Comparison of ENCODE assay signal across 9 cellular contexts in genomic region chr6:5205877-5206840, GRCh38. TPM values are rescaled to one million over a fixed set of nuclear protein-coding genes. Genes with fewer than 3 reads are reported as not detected.
DNase-seq lines count a peak whose midpoint lies in the region; ATAC-seq and TF ChIP-seq lines count a peak whose summit lies in the region.
"Had no signal": no experiment of that assay in that cellular context is flagged by ENCODE, and none has a peak within 500 bp of the region (broad histone marks: within the 10 kb centered on the region; RNA-seq: fewer than 3 reads in every experiment).

No MANE protein-coding gene starts in this region.

- WGBS in esophagus squamous epithelium, 2 donors: 46 to 86% methylated on average over 3 to 6 of the region's 6 CpGs

- POLR2A ChIA-PET in activated CD4-positive, alpha-beta T cell treated with anti-CD3 and anti-CD28 coated beads, Interleukin-2, amount 10 ng/mL, durations not matched to agents 7 days and 5 days (lab: Charles Lee): interaction anchor here (0.5 kb wide), 1 partner anchor 184 kb away, joined by 3 read pairs; no protein-coding TSS in a partner anchor

- no peaks in the 10 kb centered on the region for H3K27me3 ChIP-seq in esophagus squamous epithelium

- H3K36me3 Mint-ChIP-seq in activated CD8-positive, alpha-beta memory T cell treated with anti-CD3 and anti-CD28 coated beads, Interleukin-2, amount 10 ng/mL, durations not matched to agents 7 days and 5 days: no peaks in the 10 kb centered on the region
- H3K36me3 Mint-ChIP-seq in activated CD4-positive, alpha-beta T cell treated with anti-CD3 and anti-CD28 coated beads, Interleukin-2, amount 10 ng/mL, durations not matched to agents 7 days and 5 days (ENCODE audit: low read depth): no peaks in the 10 kb centered on the region

- peak overlapping the region; percentile 46 to 72 (median 65) for H3K27ac ChIP-seq in esophagus squamous epithelium

- no peaks in the 10 kb centered on the region for H3K4me1 Mint-ChIP-seq in activated CD8-positive, alpha-beta memory T cell treated with anti-CD3 and anti-CD28 coated beads, Interleukin-2, amount 10 ng/mL, durations not matched to agents 7 days and 5 days
- H3K4me1 Mint-ChIP-seq in activated CD4-positive, alpha-beta T cell treated with anti-CD3 and anti-CD28 coated beads, Interleukin-2, amount 10 ng/mL, durations not matched to agents 7 days and 5 days: no peaks in the 10 kb centered on the region
- H3K4me1 Mint-ChIP-seq: activated naive CD8-positive, alpha-beta T cell treated with anti-CD3 and anti-CD28 coated beads, Interleukin-2, amount 10 ng/mL, durations not matched to agents 7 days and 5 days had no signal

- H3K36me3 ChIP-seq in esophagus squamous epithelium: no peaks in the 10 kb centered on the region

- no peak overlapping the region for H3K27ac Mint-ChIP-seq in activated CD8-positive, alpha-beta memory T cell treated with anti-CD3 and anti-CD28 coated beads, Interleukin-2, amount 10 ng/mL, durations not matched to agents 7 days and 5 days
- H3K27ac Mint-ChIP-seq in activated CD4-positive, alpha-beta T cell treated with anti-CD3 and anti-CD28 coated beads, Interleukin-2, amount 10 ng/mL, durations not matched to agents 7 days and 5 days: no peak overlapping the region
- H3K27ac Mint-ChIP-seq: activated naive CD8-positive, alpha-beta T cell treated with anti-CD3 and anti-CD28 coated beads, Interleukin-2, amount 10 ng/mL, durations not matched to agents 7 days and 5 days had no signal

- H3K4me1 ChIP-seq in esophagus squamous epithelium: peaks cover 11 to 60% (median 27%) of the 10 kb centered on the region in 3 donors

- ATAC-seq in activated CD8-positive, alpha-beta memory T cell treated with anti-CD3 and anti-CD28 coated beads, Interleukin-2, amount 10 ng/mL, durations not matched to agents 7 days and 5 days: no peak
- no peak for ATAC-seq in HG03469 (IDR thresholded peaks at IDR 0.05; ENCODE audit: unreplicated experiment)

- intact Hi-C loops in esophagus squamous epithelium (cut with DNase I): loop anchor here (2.0 kb wide), 1 partner anchor 27 kb away; no protein-coding TSS in a partner anchor

- TF ChIP-seq CTCF in esophagus squamous epithelium (IDR thresholded peaks at IDR 0.05): no peak

- H3K9me3 ChIP-seq in esophagus squamous epithelium: no peaks in the 10 kb centered on the region

- in situ Hi-C loops in G401 (cut with HindIII; ENCODE audit: low sequenced_read_pairs): no loop called here

- no peak overlapping the region for H3K4me3 ChIP-seq in esophagus squamous epithelium

- no peak overlapping the region for H3K4me3 Mint-ChIP-seq in activated CD8-positive, alpha-beta memory T cell treated with anti-CD3 and anti-CD28 coated beads, Interleukin-2, amount 10 ng/mL, durations not matched to agents 7 days and 5 days
- H3K4me3 Mint-ChIP-seq in activated CD4-positive, alpha-beta T cell treated with anti-CD3 and anti-CD28 coated beads, Interleukin-2, amount 10 ng/mL, durations not matched to agents 7 days and 5 days: no peak overlapping the region
- H3K4me3 Mint-ChIP-seq: activated naive CD8-positive, alpha-beta T cell treated with anti-CD3 and anti-CD28 coated beads, Interleukin-2, amount 10 ng/mL, durations not matched to agents 7 days and 5 days had no signal

- TF ChIP-seq POLR2A in esophagus squamous epithelium (IDR thresholded peaks at IDR 0.05): no peak

- H3K9me3 Mint-ChIP-seq in activated CD8-positive, alpha-beta memory T cell treated with anti-CD3 and anti-CD28 coated beads, Interleukin-2, amount 10 ng/mL, durations not matched to agents 7 days and 5 days (ENCODE audit: low read depth): no peaks in the 10 kb centered on the region
- H3K9me3 Mint-ChIP-seq in activated CD4-positive, alpha-beta T cell treated with anti-CD3 and anti-CD28 coated beads, Interleukin-2, amount 10 ng/mL, durations not matched to agents 7 days and 5 days: no peaks in the 10 kb centered on the region
- H3K9me3 Mint-ChIP-seq: activated naive CD8-positive, alpha-beta T cell treated with anti-CD3 and anti-CD28 coated beads, Interleukin-2, amount 10 ng/mL, durations not matched to agents 7 days and 5 days had no signal

- CTCF ChIA-PET in activated CD8-positive, alpha-beta memory T cell treated with anti-CD3 and anti-CD28 coated beads, Interleukin-2, amount 10 ng/mL, durations not matched to agents 7 days and 5 days (lab: Charles Lee): interaction anchor here (1.1 to 2.8 kb wide), 4 partner anchors 8 to 65 kb away, joined by 3 to 14 read pairs (median 4); no protein-coding TSS in a partner anchor
- CTCF ChIA-PET in activated CD4-positive, alpha-beta T cell treated with anti-CD3 and anti-CD28 coated beads, Interleukin-2, amount 10 ng/mL, durations not matched to agents 7 days and 5 days (lab: Charles Lee): interaction anchor here (0.6 to 1.6 kb wide), 4 partner anchors 9 to 34 kb away, joined by 3 to 8 read pairs (median 4); no protein-coding TSS in a partner anchor

- DNase-seq in G401 (ENCODE audit: low spot score) (peak; percentile 94), SIG-M5 (lab: John Stamatoyannopoulos, UW) (peak; percentile 59), esophagus squamous epithelium (lab: John Stamatoyannopoulos, UW) (no peak), nucleus accumbens (lab: John Stamatoyannopoulos, UW) (peak in 54 of 56 donors; percentile 18 to 87 (median 70)), NCI-H345 (lab: John Stamatoyannopoulos, UW) (no peak)
- DNase-seq in activated CD8-positive, alpha-beta memory T cell treated with anti-CD3 and anti-CD28 coated beads, Interleukin-2, amount 10 ng/mL, durations not matched to agents 7 days and 5 days: no peak
- DNase-seq in activated CD4-positive, alpha-beta T cell treated with anti-CD3 and anti-CD28 coated beads, Interleukin-2, amount 10 ng/mL, durations not matched to agents 7 days and 5 days: no peak
- DNase-seq: activated naive CD8-positive, alpha-beta T cell treated with anti-CD3 and anti-CD28 coated beads, Interleukin-2, amount 10 ng/mL, durations not matched to agents 7 days and 5 days had no signal

- H3K27me3 Mint-ChIP-seq in activated CD8-positive, alpha-beta memory T cell treated with anti-CD3 and anti-CD28 coated beads, Interleukin-2, amount 10 ng/mL, durations not matched to agents 7 days and 5 days: no peaks in the 10 kb centered on the region
- H3K27me3 Mint-ChIP-seq in activated CD4-positive, alpha-beta T cell treated with anti-CD3 and anti-CD28 coated beads, Interleukin-2, amount 10 ng/mL, durations not matched to agents 7 days and 5 days: no peaks in the 10 kb centered on the region
- H3K27me3 Mint-ChIP-seq: activated naive CD8-positive, alpha-beta T cell treated with anti-CD3 and anti-CD28 coated beads, Interleukin-2, amount 10 ng/mL, durations not matched to agents 7 days and 5 days had no signal

RNA-seq across cellular contexts. Expression of gene LYRM4, which starts 54.6 kb away (rescaled TPM):
- 39.1 and 55.9 TPM in 2 replicates for total RNA-seq in G401 (2014; rRNA removed; shearing (Covaris generic))
- total RNA-seq in esophagus squamous epithelium: 10 to 100 TPM in 3 of 4 donors, 1 to 10 TPM in 1; 9.2 to 28.2 (median 14.2) TPM
- total RNA-seq in activated CD8-positive, alpha-beta memory T cell treated with anti-CD3 and anti-CD28 coated beads, Interleukin-2, amount 10 ng/mL, durations not matched to agents 7 days and 5 days: 10 to 100 TPM; 36.4 to 39.6 TPM
- total RNA-seq in activated CD4-positive, alpha-beta T cell treated with anti-CD3 and anti-CD28 coated beads, Interleukin-2, amount 10 ng/mL, durations not matched to agents 7 days and 5 days: 10 to 100 TPM; 30.8 to 31.4 TPM

RNA-seq across cellular contexts. Expression of gene FARS2, which starts 55.2 kb away (rescaled TPM):
- total RNA-seq in G401 (2014; rRNA removed; shearing (Covaris generic)): 17.7 and 23.8 TPM in 2 replicates
- 10 to 100 TPM in 3 of 4 donors, 1 to 10 TPM in 1; 8.3 to 18.5 (median 13.0) TPM for total RNA-seq in esophagus squamous epithelium
- 10 to 100 TPM; 23.2 to 28.3 TPM for total RNA-seq in activated CD8-positive, alpha-beta memory T cell treated with anti-CD3 and anti-CD28 coated beads, Interleukin-2, amount 10 ng/mL, durations not matched to agents 7 days and 5 days
- total RNA-seq in activated CD4-positive, alpha-beta T cell treated with anti-CD3 and anti-CD28 coated beads, Interleukin-2, amount 10 ng/mL, durations not matched to agents 7 days and 5 days: 10 to 100 TPM; 17.2 to 17.5 TPM

Comparison
In these comparisons a context has a peak if more than half of its experiments do, and no peak if none do; other contexts are left out.
1. DNase-seq: peak in G401 (single experiment), SIG-M5 (single experiment) and nucleus accumbens (54 of 56); none in esophagus squamous epithelium (single experiment), activated CD8-positive, alpha-beta memory T cell treated with anti-CD3 and anti-CD28 coated beads, Interleukin-2, amount 10 ng/mL, durations not matched to agents 7 days and 5 days (single experiment), activated CD4-positive, alpha-beta T cell treated with anti-CD3 and anti-CD28 coated beads, Interleukin-2, amount 10 ng/mL, durations not matched to agents 7 days and 5 days (single experiment) and NCI-H345 (single experiment).